Comparison of ENCODE assay signal across 1 cellular context in genomic region chr16:3264137-3265036, GRCh38.
A peak's percentile ranks its signal among the peaks of the same experiment; 100 is the strongest.
TF ChIP-seq lines count a peak whose summit lies in the region.

No MANE protein-coding gene starts in this region.

TF ChIP-seq in SK-N-SH, 30 proteins besides CTCF, POLR2A, EP300 and RAD21 (continued from another document):
- TF ChIP-seq CHD2 (IDR thresholded peaks at IDR 0.05; ENCODE audit: low read length, partially characterized antibody) (peak; percentile 86), POLR2AphosphoS5 (IDR thresholded peaks at IDR 0.05; ENCODE audit: low read depth, low read length) (peak; percentile 70), NRF1 (IDR thresholded peaks at IDR 0.05; ENCODE audit: low read depth, low read length) (peak; percentile 82)
